Comparison of ENCODE assay signal across 8 cellular contexts in genomic region chr16:2474877-2475412, GRCh38.
DNase-seq lines count a peak whose midpoint lies in the region; ATAC-seq and TF ChIP-seq lines count a peak whose summit lies in the region.

Gene TBC1D24 (plus strand): TSS chr16:2475127. CDS start chr16:2496149, 21,022 bp downstream.

- H3K9me2 ChIP-seq in OCI-LY1 (ENCODE audit: low read depth, low read length), result no peaks in the 10 kb centered on the region

- H4K20me1 ChIP-seq in OCI-LY1 (ENCODE audit: insufficient read depth, low read length), result no peaks in the 10 kb centered on the region

- TF ChIP-seq CTCF in AG10803 (conservative IDR thresholded peaks at IDR 0.05; ENCODE audit: low read length) (no peak), OCI-LY1 (IDR thresholded peaks at IDR 0.05; ENCODE audit: low read length) (no peak), epithelial cell of esophagus (IDR thresholded peaks at IDR 0.05; ENCODE audit: insufficient read depth, low read depth, low read length, missing control alignments) (no peak)

- no peak within 1 kb of the TSS for H3K27ac ChIP-seq in OCI-LY1 (ENCODE audit: low read depth, low read length, poor library complexity, severe bottlenecking)

- peaks cover 17% of the 10 kb centered on the region for H3K27me3 ChIP-seq in OCI-LY1 (ENCODE audit: insufficient read depth, low read length)

- H3K9ac ChIP-seq in OCI-LY1 (ENCODE audit: low read length), result peak within 1 kb of the TSS; percentile 95

- H3K4me3 ChIP-seq in AG10803 (ENCODE audit: low read length) (peak within 1 kb of the TSS; percentile 77), OCI-LY1 (ENCODE audit: low read depth, low read length, poor library complexity, severe bottlenecking) (peak within 1 kb of the TSS; percentile 89), epithelial cell of esophagus (ENCODE audit: low read length) (peak within 1 kb of the TSS; percentile 68)

- H3K4me2 ChIP-seq in OCI-LY1 (ENCODE audit: low read length), result peak within 1 kb of the TSS; percentile 93

- H3K36me3 ChIP-seq in OCI-LY1 (ENCODE audit: insufficient read depth, low read length), result no peaks in the 10 kb centered on the region

- DNase-seq in AG10803 (ENCODE audit: low read depth), result peak; percentile 73
- peak; percentile 65 for DNase-seq in activated T-cell treated with anti-CD3 and anti-CD28 coated beads for 4 hours
- DNase-seq in epithelial cell of esophagus (ENCODE audit: low read depth), result peak; percentile 82
- peak; percentile 79 for DNase-seq in middle frontal gyrus (ENCODE audit: extremely low spot score, low spot score)
- DNase-seq in stimulated activated CD8-positive, alpha-beta memory T cell treated with anti-CD3 and anti-CD28 coated beads, Interleukin-15, amount 100 ng/mL, for 4 hours (ENCODE audit: low read depth in 2 of 2), result peak; percentile 61 to 73

- TF ChIP-seq POLR2A in GM18951 (IDR thresholded peaks at IDR 0.05; ENCODE audit: extremely low read depth, insufficient read depth, insufficient read length), result peak; percentile 90

- peaks cover 31% of the 10 kb centered on the region for H3K4me1 ChIP-seq in OCI-LY1 (ENCODE audit: insufficient read depth, low read length, severe bottlenecking)

- H3K79me2 ChIP-seq in OCI-LY1 (ENCODE audit: insufficient read depth, low read length), result no peaks in the 10 kb centered on the region

- no peak within 1 kb of the TSS for H2AFZ ChIP-seq in OCI-LY1 (ENCODE audit: low read length)

- in situ Hi-C loops in GM18951 (cut with MboI; ENCODE audit: low sequenced_read_pairs, unreplicated experiment), result no loop called here

- H3F3A ChIP-seq in OCI-LY1 (ENCODE audit: insufficient read depth, low read length), result no peaks in the 10 kb centered on the region

- peak; percentile 49 for ATAC-seq in HG03520 (IDR thresholded peaks at IDR 0.05; ENCODE audit: unreplicated experiment)

- no peaks in the 10 kb centered on the region for H3K9me3 ChIP-seq in OCI-LY1 (ENCODE audit: low read length)
